Comparison of ENCODE assay signal across 8 cellular contexts in the genomic region with DNA sequence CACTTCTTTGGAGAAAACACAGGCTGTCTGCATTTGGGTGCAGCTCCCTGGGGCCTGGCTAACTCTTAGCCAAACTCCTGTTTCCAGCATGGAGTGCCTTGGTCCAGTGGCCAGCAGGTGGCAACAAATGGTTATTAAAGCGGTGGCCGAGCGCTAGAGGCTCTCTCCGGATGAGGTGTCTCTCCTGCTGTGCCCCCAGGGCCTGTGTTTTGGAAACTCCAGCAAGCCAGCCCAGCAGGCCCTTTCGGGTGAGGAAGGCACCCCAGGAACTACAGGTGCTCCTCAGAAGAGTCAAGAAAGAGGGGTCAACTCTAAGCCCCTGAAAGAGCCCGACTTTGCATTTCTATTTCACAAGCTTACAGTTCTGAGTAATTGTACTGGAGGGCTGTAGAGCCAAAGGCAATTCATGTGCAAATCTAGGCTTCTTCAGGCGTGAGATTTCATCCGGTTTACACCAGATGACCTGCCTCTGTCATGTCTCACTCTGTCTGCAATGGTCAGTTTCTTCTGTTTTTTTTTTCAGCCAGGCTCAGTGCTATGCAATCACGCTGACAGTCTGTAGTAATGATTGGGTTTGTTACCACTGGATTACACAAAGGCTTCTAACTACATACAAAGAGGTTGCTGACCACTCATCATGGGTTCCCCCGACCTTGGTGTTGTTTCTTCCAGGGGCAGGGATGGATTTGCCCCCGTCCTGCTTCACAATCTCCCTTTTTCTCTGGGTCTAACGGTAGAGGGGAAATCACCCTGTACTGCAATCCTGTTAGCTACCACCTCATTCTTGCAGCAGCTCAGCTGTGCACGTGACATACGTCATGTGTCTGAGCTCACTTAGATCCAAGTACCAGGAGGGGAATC. TPM values are rescaled to one million over a fixed set of nuclear protein-coding genes. Genes with fewer than 3 reads are reported as not detected.
A peak's percentile ranks its signal among the peaks of the same experiment; 100 is the strongest.
DNase-seq lines count a peak whose midpoint lies in the region; ATAC-seq and TF ChIP-seq lines count a peak whose summit lies in the region.

No MANE protein-coding gene starts in this region.

- peak; percentile 74 to 86 (median 80) for TF ChIP-seq CTCF in right lobe of liver (IDR thresholded peaks at IDR 0.05)

- ATAC-seq in right lobe of liver (peak; percentile 97 to 99 (median 98)), HG02884 (IDR thresholded peaks at IDR 0.05; ENCODE audit: unreplicated experiment) (no peak)
- ATAC-seq in stimulated activated naive CD8-positive, alpha-beta T cell treated with anti-CD3 and anti-CD28 coated beads, Interleukin-15, Interleukin-2, amounts not matched to agents 100 U/mL and 50 U/mL, for 24 hours: peak; percentile 83

- intact Hi-C loops in right lobe of liver (cut with DNase I): loop anchor here (5.0 kb wide), 1 partner anchor 215 kb away; no protein-coding TSS in a partner anchor

- H3K36me3 ChIP-seq in right lobe of liver: no peaks in the 10 kb centered on the region

- no peak for TF ChIP-seq POLR2A in right lobe of liver (IDR thresholded peaks at IDR 0.05)

- no peaks in the 10 kb centered on the region for H3K27me3 ChIP-seq in right lobe of liver

- no peak overlapping the region for H3K27ac ChIP-seq in right lobe of liver

- no peaks in the 10 kb centered on the region for H3K9me3 ChIP-seq in right lobe of liver

- H3K4me3 ChIP-seq in right lobe of liver: no peak overlapping the region

- 35% methylated on average over 9 of the region's 14 CpGs for WGBS in right lobe of liver (ENCODE audit: insufficient coverage, low coverage, low lambda C conversion rate, missing lambda C conversion rate)

- H3K4me1 ChIP-seq in right lobe of liver: no peaks in the 10 kb centered on the region

- DNase-seq in ELR (ENCODE audit: low read depth) (peak; percentile 90), HCEC 1CT (peak; percentile 78), NCI-H1092 treated with DMSO at 0.1 percent for 48 hours (lab: John Stamatoyannopoulos, UW) (peak; percentile 63), UCSD-AML1 (lab: John Stamatoyannopoulos, UW; ENCODE audit: unreplicated experiment) (peak; percentile 43), ecto neural progenitor cell (ENCODE audit: low spot score) (peak; percentile 87), right lobe of liver (peak; percentile 72 to 78 (median 77))
- peak; percentile 70 for DNase-seq in stimulated activated naive CD8-positive, alpha-beta T cell treated with anti-CD3 and anti-CD28 coated beads, Interleukin-15, Interleukin-2, amounts not matched to agents 100 U/mL and 50 U/mL, for 24 hours

RNA-seq across cellular contexts. Expression of a gene that starts 7.6 kb away (rescaled TPM):
- total RNA-seq in right lobe of liver: under 1 TPM in 1 of 6 experiments, not detected in 5; 0.19 TPM
